30 cellular contexts compared by ENCODE assay signal in genomic region chr1:189524501-189524900, GRCh38.
A peak's percentile ranks its signal among the peaks of the same experiment; 100 is the strongest.
DNase-seq lines count a peak whose midpoint lies in the region; ATAC-seq and TF ChIP-seq lines count a peak whose summit lies in the region.
"Had no signal": no experiment of that assay in that cellular context is flagged by ENCODE, and none has a peak within 500 bp of the region (broad histone marks: within the 10 kb centered on the region; RNA-seq: fewer than 3 reads in every experiment).

No MANE protein-coding gene starts in this region.

- no peak overlapping the region for H2BK120ac ChIP-seq in IMR-90 (ENCODE audit: low read depth, low read length)

- dilution Hi-C loops in IMR-90 (cut with HindIII; ENCODE audit: low sequenced_read_pairs, unreplicated experiment): no loop called here

- no peak overlapping the region for H4K91ac ChIP-seq in IMR-90 (ENCODE audit: insufficient read depth, low read depth, low read length)

- H4K20me1 ChIP-seq in IMR-90 (ENCODE audit: insufficient read depth, low read length): no peaks in the 10 kb centered on the region
- H4K20me1 ChIP-seq in fibroblast of lung (ENCODE audit: control insufficient read depth, extremely low read depth, insufficient read depth, low read length): no peaks in the 10 kb centered on the region
- H4K20me1 ChIP-seq: BLaER1 treated with 17β-estradiol and CSF1 and Interleukin-3, amounts not matched to agents 10 nM and 100 nM had no signal

- no peak overlapping the region for H3K23ac ChIP-seq in IMR-90 (ENCODE audit: low read depth, low read length)

- no peak overlapping the region for H4K8ac ChIP-seq in IMR-90 (ENCODE audit: low read depth in 2 of 2, low read length in 2 of 2)

- ATAC-seq in IMR-90 (ENCODE audit: low read depth) (no peak), GM21619 (IDR thresholded peaks at IDR 0.05; ENCODE audit: unreplicated experiment) (no peak)
- ATAC-seq: A549; CD8-positive, alpha-beta T cell; HepG2; K562; SK-N-SH treated with all-trans-retinoic acid at 6 μM for 48 hours; T-cell had no signal

- H3K27me3 ChIP-seq in IMR-90 (ENCODE audit: control insufficient read depth, insufficient read depth, low read length) (no peaks in the 10 kb centered on the region), adipocyte (replicated peaks; ENCODE audit: control insufficient read depth, insufficient read depth, low read length) (no peaks in the 10 kb centered on the region), fibroblast of lung (ENCODE audit: control insufficient read depth, insufficient read depth, low read length) (no peaks in the 10 kb centered on the region)
- H3K27me3 ChIP-seq: BLaER1 treated with 17β-estradiol and CSF1 and Interleukin-3, amounts not matched to agents 10 nM and 100 nM; MG63; Peyer's patch had no signal

- H3K14ac ChIP-seq in IMR-90 (replicated peaks; ENCODE audit: low read depth, low read length): no peak overlapping the region

- H3K18ac ChIP-seq in IMR-90 (ENCODE audit: low read depth, low read length): no peak overlapping the region

- H3K56ac ChIP-seq in IMR-90 (ENCODE audit: extremely low read depth, insufficient read depth, low read length): no peak overlapping the region

- in situ Hi-C loops in IMR-90 (cut with MboI; ENCODE audit: low sequenced_read_pairs): no loop called here

- H3K36me3 Mint-ChIP-seq in CD14-positive monocyte: no peaks in the 10 kb centered on the region
- H3K36me3 Mint-ChIP-seq: CD8-positive, alpha-beta T cell; T-cell had no signal

- DNase-seq in ELR (ENCODE audit: low read depth) (peak; percentile 29), IMR-90 (peak; percentile 56), adipocyte (ENCODE audit: low read depth) (peak; percentile 28), fibroblast of lung (ENCODE audit: low read depth in 2 of 2) (peak; percentile 25 to 38), CD14-positive monocyte (ENCODE audit: low spot score) (no peak), cardiac septum (ENCODE audit: low spot score) (no peak)
- DNase-seq in activated naive CD4-positive, alpha-beta T cell treated with Interleukin-2 at 50 U/mL for 16 hours: no peak
- DNase-seq: AML-193; CD8-positive, alpha-beta T cell; DMS 273 treated with DMSO at 0.1 percent for 48 hours; DMS79; Kasumi-1; MG63; NCI-H1048; NCI-H1417 treated with DMSO at 0.1 percent for 48 hours; NCI-H1694 treated with DMSO at 0.1 percent for 48 hours; NCI-H2081; NCI-H2227 treated with DMSO at 0.1 percent for 48 hours; NCI-H510A; NCI-H69; OCI-M1; Peyer's patch; SHP77 treated with DMSO at 0.1 percent for 48 hours; T-cell had no signal

- H3K9me3 ChIP-seq in IMR-90 (ENCODE audit: control insufficient read depth, insufficient read depth, low read length) (no peaks in the 10 kb centered on the region), adipocyte (ENCODE audit: control insufficient read depth, low read length) (no peaks in the 10 kb centered on the region), fibroblast of lung (ENCODE audit: control insufficient read depth, insufficient read depth, low read depth, low read length) (no peaks in the 10 kb centered on the region)
- H3K9me3 ChIP-seq: A549; BLaER1 treated with 17β-estradiol and CSF1 and Interleukin-3, amounts not matched to agents 10 nM and 100 nM; MG63; Peyer's patch had no signal

- H3K4me2 ChIP-seq in IMR-90 (ENCODE audit: low read depth, low read length) (no peak overlapping the region), fibroblast of lung (ENCODE audit: extremely low read depth, insufficient read depth, low read length) (no peak overlapping the region)
- H3K4me2 ChIP-seq: A549; BLaER1 treated with 17β-estradiol and CSF1 and Interleukin-3, amounts not matched to agents 10 nM and 100 nM had no signal

- no TSS peak for BruUV-seq in IMR-90 (replicated peaks; lab: Mats Ljungman, UMichigan)

- no peak overlapping the region for H2AFZ ChIP-seq in IMR-90 (replicated peaks; ENCODE audit: low read length, poor library complexity)
- no peak overlapping the region for H2AFZ ChIP-seq in fibroblast of lung (ENCODE audit: low read length)

- no peak overlapping the region for H2AK9ac ChIP-seq in IMR-90 (replicated peaks; ENCODE audit: low read depth, low read length, poor library complexity)

- H3K4me1 ChIP-seq in IMR-90 (ENCODE audit: control insufficient read depth, insufficient read depth, low read length) (no peaks in the 10 kb centered on the region), adipocyte (ENCODE audit: control insufficient read depth, insufficient read depth, low read length) (no peaks in the 10 kb centered on the region), fibroblast of lung (ENCODE audit: control insufficient read depth, extremely low read depth, insufficient read depth, low read length) (no peaks in the 10 kb centered on the region)
- H3K4me1 ChIP-seq: A549, Peyer's patch had no signal

- no peak overlapping the region for H4K5ac ChIP-seq in IMR-90 (ENCODE audit: low read depth, low read length)

- H3K9ac ChIP-seq in IMR-90 (ENCODE audit: low read depth, low read length): no peak overlapping the region
- H3K9ac ChIP-seq in adipocyte (ENCODE audit: low read length): no peak overlapping the region
- no peak overlapping the region for H3K9ac ChIP-seq in fibroblast of lung (ENCODE audit: insufficient read depth, low read length)
- H3K9ac ChIP-seq: BLaER1 treated with 17β-estradiol and CSF1 and Interleukin-3, amounts not matched to agents 10 nM and 100 nM had no signal

- no peaks in the 10 kb centered on the region for H3K4me1 Mint-ChIP-seq in CD14-positive monocyte
- H3K4me1 Mint-ChIP-seq: T-cell had no signal

- no CpG with 5 or more reads among the region's 1 CpG for WGBS in IMR-90 (ENCODE audit: extremely low coverage in 2 of 2, insufficient read length in 1 of 2), 2 experiments

- no peak overlapping the region for H2AK5ac ChIP-seq in IMR-90 (ENCODE audit: low read depth, low read length)

- H3K27ac Mint-ChIP-seq in CD14-positive monocyte: no peak overlapping the region
- H3K27ac Mint-ChIP-seq: CD8-positive, alpha-beta T cell; T-cell had no signal

- no peaks in the 10 kb centered on the region for H3K27me3 Mint-ChIP-seq in CD14-positive monocyte (ENCODE audit: low read depth in 3 of 3)
- H3K27me3 Mint-ChIP-seq: T-cell had no signal

- POLR2A ChIA-PET in IMR-90 (lab: Charles Lee; ENCODE audit: unreplicated experiment): no interaction called here

- H3K36me3 ChIP-seq in IMR-90 (ENCODE audit: control insufficient read depth, insufficient read depth, low read length): no peaks in the 10 kb centered on the region
- H3K36me3 ChIP-seq in adipocyte (ENCODE audit: control insufficient read depth, insufficient read depth, low read length, severe bottlenecking): no peaks in the 10 kb centered on the region
- H3K36me3 ChIP-seq in fibroblast of lung (ENCODE audit: control insufficient read depth, insufficient read depth, low read length): no peaks in the 10 kb centered on the region
- H3K36me3 ChIP-seq: BLaER1 treated with 17β-estradiol and CSF1 and Interleukin-3, amounts not matched to agents 10 nM and 100 nM; MG63; Peyer's patch had no signal

- no peaks in the 10 kb centered on the region for H3K79me1 ChIP-seq in IMR-90 (ENCODE audit: low read depth in 1 of 2, low read length in 2 of 2)

- peaks cover 0 to 2% (median 0%) of the 10 kb centered on the region in 7 donors for H3K9me3 Mint-ChIP-seq in CD14-positive monocyte

- H3K27ac ChIP-seq in IMR-90 (ENCODE audit: insufficient read depth, low read length) (no peak overlapping the region), fibroblast of lung (ENCODE audit: insufficient read depth, low read length) (no peak overlapping the region)
- H3K27ac ChIP-seq: A549; BLaER1 treated with 17β-estradiol and CSF1 and Interleukin-3, amounts not matched to agents 10 nM and 100 nM; Peyer's patch had no signal

- TF ChIP-seq RAD21 in IMR-90 (IDR thresholded peaks at IDR 0.05; ENCODE audit: low read length): no peak

- H2BK15ac ChIP-seq in IMR-90 (ENCODE audit: low read depth, low read length): no peak overlapping the region

- intact Hi-C loops in IMR-90 (cut with micrococcal nuclease) (no loop called here), CD14-positive monocyte (cut with micrococcal nuclease) (no loop called here), cardiac septum (cut with DNase I) (no loop called here)

- no peak for TF ChIP-seq CTCF in IMR-90 (conservative IDR thresholded peaks at IDR 0.05; ENCODE audit: low read depth, low read length)
- no peak for TF ChIP-seq CTCF in fibroblast of lung (conservative IDR thresholded peaks at IDR 0.05 in 1 of 2, IDR thresholded peaks at IDR 0.05 in 1 of 2; ENCODE audit: low read depth in 1 of 2, low read length in 2 of 2)
- TF ChIP-seq CTCF in CD14-positive monocyte (IDR thresholded peaks at IDR 0.05): no peak

- H3K4me3 ChIP-seq in IMR-90 (ENCODE audit: insufficient read depth, low read depth, low read length) (no peak overlapping the region), adipocyte (ENCODE audit: low read length) (no peak overlapping the region), fibroblast of lung (replicated peaks in 1 of 4; ENCODE audit: control extremely low read depth in 1 of 4, insufficient read depth in 1 of 4, low read depth in 3 of 4, low read length in 4 of 4) (no peak overlapping the region)
- H3K4me3 ChIP-seq: A549; BLaER1 treated with 17β-estradiol and CSF1 and Interleukin-3, amounts not matched to agents 10 nM and 100 nM; K562; MG63; Peyer's patch had no signal

- CTCF ChIA-PET in IMR-90 (lab: Yijun Ruan, JAX): no interaction called here

- no peak overlapping the region for H2BK5ac ChIP-seq in IMR-90 (ENCODE audit: low read depth, low read length, poor library complexity, severe bottlenecking)

- no peak overlapping the region for H2BK20ac ChIP-seq in IMR-90 (ENCODE audit: low read depth, low read length)

- no peak for TF ChIP-seq POLR2A in IMR-90 (IDR thresholded peaks at IDR 0.05; ENCODE audit: low read depth, low read length)

- H3K4ac ChIP-seq in IMR-90 (ENCODE audit: low read depth, low read length): no peak overlapping the region

- H3K4me3 Mint-ChIP-seq in CD14-positive monocyte: no peak overlapping the region
- H3K4me3 Mint-ChIP-seq: CD8-positive, alpha-beta T cell; T-cell had no signal

- H3K9me1 ChIP-seq in IMR-90 (ENCODE audit: insufficient read depth, low read length): no peaks in the 10 kb centered on the region

- H3K79me2 ChIP-seq in fibroblast of lung (ENCODE audit: control insufficient read depth, insufficient read depth, low read length): no peaks in the 10 kb centered on the region

TF ChIP-seq in IMR-90, 13 proteins besides CTCF, POLR2A, EP300 and RAD21 (continues in another document):
- TF ChIP-seq CHD1 (IDR thresholded peaks at IDR 0.05; ENCODE audit: low read depth, low read length) (no peak), BHLHE40 (IDR thresholded peaks at IDR 0.05; ENCODE audit: low read depth, low read length) (no peak)
- TF ChIP-seq, protein P1, sequence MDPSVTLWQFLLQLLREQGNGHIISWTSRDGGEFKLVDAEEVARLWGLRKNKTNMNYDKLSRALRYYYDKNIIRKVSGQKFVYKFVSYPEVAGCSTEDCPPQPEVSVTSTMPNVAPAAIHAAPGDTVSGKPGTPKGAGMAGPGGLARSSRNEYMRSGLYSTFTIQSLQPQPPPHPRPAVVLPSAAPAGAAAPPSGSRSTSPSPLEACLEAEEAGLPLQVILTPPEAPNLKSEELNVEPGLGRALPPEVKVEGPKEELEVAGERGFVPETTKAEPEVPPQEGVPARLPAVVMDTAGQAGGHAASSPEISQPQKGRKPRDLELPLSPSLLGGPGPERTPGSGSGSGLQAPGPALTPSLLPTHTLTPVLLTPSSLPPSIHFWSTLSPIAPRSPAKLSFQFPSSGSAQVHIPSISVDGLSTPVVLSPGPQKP (IDR thresholded peaks at IDR 0.05; ENCODE audit: borderline replicate concordance, low read depth, low read length): no peak

Comparison
In these comparisons a context has a peak if more than half of its experiments do, and no peak if none do; other contexts are left out.
1. DNase-seq: peak in ELR (single experiment), IMR-90 (single experiment), adipocyte (single experiment) and fibroblast of lung (2 of 2); none in CD14-positive monocyte (single experiment), activated naive CD4-positive, alpha-beta T cell treated with Interleukin-2 at 50 U/mL for 16 hours (single experiment) and cardiac septum (single experiment).